29 cellular contexts compared by ENCODE assay signal in the genomic region with DNA sequence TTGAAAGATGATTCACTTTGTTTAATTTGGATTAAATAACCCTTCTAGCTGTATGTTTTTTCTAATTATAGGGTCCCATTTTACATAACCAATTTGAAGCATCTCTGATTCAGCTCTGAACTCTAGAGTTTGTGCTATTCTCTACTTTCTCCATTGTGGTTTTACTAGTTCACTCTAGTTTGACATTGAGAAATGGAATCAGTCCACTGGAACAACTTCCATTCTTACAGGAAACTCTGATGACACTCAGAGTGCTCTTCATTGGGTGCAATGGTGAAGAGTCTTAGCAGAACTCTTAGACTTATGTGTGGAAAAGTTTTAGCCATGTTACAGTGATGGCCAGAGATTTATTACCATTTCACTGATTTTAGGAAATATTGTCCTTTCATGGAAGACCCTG.
"Had no signal": no experiment of that assay in that cellular context is flagged by ENCODE, and none has a peak within 500 bp of the region (broad histone marks: within the 10 kb centered on the region; RNA-seq: fewer than 3 reads in every experiment).

No MANE protein-coding gene starts in this region.

- H3K4me3 Mint-ChIP-seq: activated CD4-positive, alpha-beta T cell treated with anti-CD3 and anti-CD28 coated beads, Interleukin-2, amount 10 ng/mL, durations not matched to agents 24 days and 14 days; activated CD8-positive, alpha-beta T cell treated with anti-CD3 and anti-CD28 coated beads for 36 hours; activated naive CD8-positive, alpha-beta T cell treated with anti-CD3 and anti-CD28 coated beads for 36 hours; activated T-cell treated with anti-CD3 and anti-CD28 coated beads, Interleukin-2, amount 50 U/mL, for 72 hours; activated T-helper 17 cell treated with anti-CD3 and anti-CD28 coated beads, Interleukin-2, amount 50 U/mL, for 72 hours had no signal

- H3K27me3 ChIP-seq: brain microvascular endothelial cell had no signal

- H3K4me1 Mint-ChIP-seq: activated CD4-positive, alpha-beta T cell treated with anti-CD3 and anti-CD28 coated beads, Interleukin-2, amount 10 ng/mL, durations not matched to agents 24 days and 14 days; activated T-helper 17 cell treated with anti-CD3 and anti-CD28 coated beads, Interleukin-2, amount 50 U/mL, for 72 hours had no signal

- H3K36me3 ChIP-seq: brain microvascular endothelial cell, WERI-Rb-1 had no signal

- H3K27ac Mint-ChIP-seq: activated CD4-positive, alpha-beta T cell treated with anti-CD3 and anti-CD28 coated beads, Interleukin-2, amount 10 ng/mL, durations not matched to agents 24 days and 14 days; activated CD8-positive, alpha-beta T cell treated with anti-CD3 and anti-CD28 coated beads for 36 hours; activated naive CD8-positive, alpha-beta T cell treated with anti-CD3 and anti-CD28 coated beads for 36 hours; activated T-cell treated with anti-CD3 and anti-CD28 coated beads, Interleukin-2, amount 50 U/mL, for 72 hours; activated T-helper 17 cell treated with anti-CD3 and anti-CD28 coated beads, Interleukin-2, amount 50 U/mL, for 72 hours had no signal

- H3K27me3 Mint-ChIP-seq: activated CD4-positive, alpha-beta T cell treated with anti-CD3 and anti-CD28 coated beads, Interleukin-2, amount 10 ng/mL, durations not matched to agents 24 days and 14 days; activated CD8-positive, alpha-beta T cell treated with anti-CD3 and anti-CD28 coated beads for 36 hours; activated naive CD8-positive, alpha-beta T cell treated with anti-CD3 and anti-CD28 coated beads for 36 hours; activated T-helper 17 cell treated with anti-CD3 and anti-CD28 coated beads, Interleukin-2, amount 50 U/mL, for 72 hours had no signal

- H3K4me3 ChIP-seq: PC-9, SK-N-MC had no signal

- H3K9me3 Mint-ChIP-seq: activated T-helper 17 cell treated with anti-CD3 and anti-CD28 coated beads, Interleukin-2, amount 50 U/mL, for 72 hours had no signal

- H3K4me2 ChIP-seq: PC-9 had no signal

- H3K27ac ChIP-seq: brain microvascular endothelial cell, PC-9, SK-N-MC, WERI-Rb-1 had no signal

- ATAC-seq: activated CD8-positive, alpha-beta T cell treated with anti-CD3 and anti-CD28 coated beads for 36 hours; activated T-cell treated with anti-CD3 and anti-CD28 coated beads, Interleukin-2, amount 50 U/mL, for 72 hours; activated T-helper 17 cell treated with anti-CD3 and anti-CD28 coated beads, Interleukin-2, amount 50 U/mL, for 72 hours had no signal

- DNase-seq: activated CD4-positive, alpha-beta T cell treated with anti-CD3 and anti-CD28 coated beads, Interleukin-2, amount 10 ng/mL, durations not matched to agents 24 days and 14 days; activated CD4-positive, alpha-beta T cell treated with anti-CD3 and anti-CD28 coated beads, Interleukin-2, amount 50 U/mL, for 4 hours; activated CD4-positive, CD25-positive, alpha-beta regulatory T cell; activated CD8-positive, alpha-beta T cell treated with anti-CD3 and anti-CD28 coated beads for 36 hours; activated effector memory CD4-positive, alpha-beta T cell treated with anti-CD3 and anti-CD28 coated beads, Interleukin-2, amount 50 U/mL, for 16 hours; activated naive CD4-positive, alpha-beta T cell; activated naive CD4-positive, alpha-beta T cell treated with anti-CD3 and anti-CD28 coated beads, Interleukin-2, amount 50 U/mL, for 16 hours; activated naive CD8-positive, alpha-beta T cell treated with anti-CD3 and anti-CD28 coated beads for 36 hours; activated T-cell treated with anti-CD3 and anti-CD28 coated beads, Interleukin-2, amount 50 U/mL, for 1 hour; activated T-cell treated with anti-CD3 and anti-CD28 coated beads, Interleukin-2, amount 50 U/mL, for 72 hours; amniotic stem cell; aorta; brain microvascular endothelial cell; central memory CD4-positive, alpha-beta T cell; Kasumi-1; MM.1S; MV-4-11; NCI-H1092; NCI-H1436 treated with DMSO at 0.1 percent for 48 hours; NCI-H1694 treated with DMSO at 0.1 percent for 48 hours; NCI-H2029; NCI-H345; NCI-H524 treated with DMSO at 0.1 percent for 48 hours; PC-9; Right ventricle myocardium superior; T1000; WERI-Rb-1 had no signal

- H2AFZ ChIP-seq: PC-9 had no signal
